ENCODE assay signal across 1 cellular context in genomic region chr20:38290829-38291581, GRCh38.
TF ChIP-seq lines count a peak whose summit lies in the region.

No MANE protein-coding gene starts in this region.

TF ChIP-seq in K562, 482 proteins besides CTCF, POLR2A, EP300 and RAD21 (continued from another document and continues in another):
- TF ChIP-seq, protein P1, sequence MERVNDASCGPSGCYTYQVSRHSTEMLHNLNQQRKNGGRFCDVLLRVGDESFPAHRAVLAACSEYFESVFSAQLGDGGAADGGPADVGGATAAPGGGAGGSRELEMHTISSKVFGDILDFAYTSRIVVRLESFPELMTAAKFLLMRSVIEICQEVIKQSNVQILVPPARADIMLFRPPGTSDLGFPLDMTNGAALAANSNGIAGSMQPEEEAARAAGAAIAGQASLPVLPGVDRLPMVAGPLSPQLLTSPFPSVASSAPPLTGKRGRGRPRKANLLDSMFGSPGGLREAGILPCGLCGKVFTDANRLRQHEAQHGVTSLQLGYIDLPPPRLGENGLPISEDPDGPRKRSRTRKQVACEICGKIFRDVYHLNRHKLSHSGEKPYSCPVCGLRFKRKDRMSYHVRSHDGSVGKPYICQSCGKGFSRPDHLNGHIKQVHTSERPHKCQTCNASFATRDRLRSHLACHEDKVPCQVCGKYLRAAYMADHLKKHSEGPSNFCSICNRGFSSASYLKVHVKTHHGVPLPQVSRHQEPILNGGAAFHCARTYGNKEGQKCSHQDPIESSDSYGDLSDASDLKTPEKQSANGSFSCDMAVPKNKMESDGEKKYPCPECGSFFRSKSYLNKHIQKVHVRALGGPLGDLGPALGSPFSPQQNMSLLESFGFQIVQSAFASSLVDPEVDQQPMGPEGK (CRISPR knock-in tag; IDR thresholded peaks at IDR 0.05; ENCODE audit: borderline replicate concordance), result no peak
- TF ChIP-seq STAG1 (CRISPR knock-in tag; IDR thresholded peaks at IDR 0.05; ENCODE audit: borderline replicate concordance) (peak; percentile 22; the same call in 1 of the 2 replicates), MEIS2 (IDR thresholded peaks at IDR 0.05; ENCODE audit: partially characterized antibody) (peak; percentile 11), TAL1 (IDR thresholded peaks at IDR 0.05) (no peak), CTBP1 (IDR thresholded peaks at IDR 0.05; ENCODE audit: borderline replicate concordance) (peak; percentile 11; the same call in 1 of the 2 replicates), SMC3 (conservative IDR thresholded peaks at IDR 0.05; ENCODE audit: insufficient read depth, low read depth, low read length) (peak; percentile 41; the same call in 1 of the 2 replicates), ZC3H8 (IDR thresholded peaks at IDR 0.05) (no peak), HDAC8 (tag; IDR thresholded peaks at IDR 0.05) (no peak), MBD1 (CRISPR knock-in tag; IDR thresholded peaks at IDR 0.05) (no peak), TGIF2 (CRISPR knock-in tag; IDR thresholded peaks at IDR 0.05) (no peak), ZZZ3 (IDR thresholded peaks at IDR 0.05) (no peak), ZBTB49 (CRISPR knock-in tag; IDR thresholded peaks at IDR 0.05; ENCODE audit: borderline replicate concordance) (no peak), GATAD2A (IDR thresholded peaks at IDR 0.05) (no peak), AFF1 (IDR thresholded peaks at IDR 0.05; ENCODE audit: low read depth in 1 of 2, partially characterized antibody in 2 of 2) (no peak), POLR2G (IDR thresholded peaks at IDR 0.05; ENCODE audit: low read depth, low read length) (no peak), HBP1 (CRISPR knock-in tag; IDR thresholded peaks at IDR 0.05) (no peak), CEBPB (tag; IDR thresholded peaks at IDR 0.05) (peak; percentile 27; the same call in 1 of the 2 replicates), ZNF778 (CRISPR knock-in tag; IDR thresholded peaks at IDR 0.05) (no peak), TAF15 (IDR thresholded peaks at IDR 0.05; ENCODE audit: low read depth, low read length) (no peak), CHCHD3 (CRISPR knock-in tag; IDR thresholded peaks at IDR 0.05) (no peak), MEF2D (tag; conservative IDR thresholded peaks at IDR 0.05; ENCODE audit: low read depth) (no peak), FOS (IDR thresholded peaks at IDR 0.05; ENCODE audit: extremely low read depth, insufficient read length) (no peak), SMARCC2 (IDR thresholded peaks at IDR 0.05; ENCODE audit: low read depth) (no peak), GTF2E2 (tag; IDR thresholded peaks at IDR 0.05) (no peak), ZNF133 (CRISPR knock-in tag; IDR thresholded peaks at IDR 0.05) (no peak), KDM2B (CRISPR knock-in tag; IDR thresholded peaks at IDR 0.05) (no peak), SMAD4 (CRISPR knock-in tag; conservative IDR thresholded peaks at IDR 0.05) (no peak), SREBF1 (IDR thresholded peaks at IDR 0.05; ENCODE audit: borderline replicate concordance, low read depth, low read length) (no peak), ESRRA (IDR thresholded peaks at IDR 0.05; ENCODE audit: borderline replicate concordance, low read depth) (peak; percentile 41; the same call in 1 of the 2 replicates), ZNF263 (CRISPR knock-in tag; IDR thresholded peaks at IDR 0.05; ENCODE audit: borderline replicate concordance) (no peak), ZNF75A (CRISPR knock-in tag; IDR thresholded peaks at IDR 0.05) (peak; percentile 73; the same call in 1 of the 2 replicates), RBM17 (IDR thresholded peaks at IDR 0.05; ENCODE audit: borderline replicate concordance, low read depth, low read length) (no peak), E2F3 (CRISPR knock-in tag; IDR thresholded peaks at IDR 0.05) (no peak), ZFP91 (CRISPR knock-in tag; IDR thresholded peaks at IDR 0.05) (no peak), ARID2 (IDR thresholded peaks at IDR 0.05) (no peak), ZFPM2 (CRISPR knock-in tag; IDR thresholded peaks at IDR 0.05) (no peak), E4F1 (CRISPR knock-in tag; IDR thresholded peaks at IDR 0.05; ENCODE audit: borderline replicate concordance) (no peak), MCM2 (IDR thresholded peaks at IDR 0.05; ENCODE audit: low read depth) (no peak), SMARCA5 (IDR thresholded peaks at IDR 0.05) (peak; percentile 88; the same call in 1 of the 2 replicates), POLR2H (tag; IDR thresholded peaks at IDR 0.05; ENCODE audit: low read depth) (no peak), ASH1L (IDR thresholded peaks at IDR 0.05; ENCODE audit: borderline replicate concordance, low read depth, partially characterized antibody) (no peak), BACH1 (tag; IDR thresholded peaks at IDR 0.05) (no peak)
- TF ChIP-seq, protein P2, sequence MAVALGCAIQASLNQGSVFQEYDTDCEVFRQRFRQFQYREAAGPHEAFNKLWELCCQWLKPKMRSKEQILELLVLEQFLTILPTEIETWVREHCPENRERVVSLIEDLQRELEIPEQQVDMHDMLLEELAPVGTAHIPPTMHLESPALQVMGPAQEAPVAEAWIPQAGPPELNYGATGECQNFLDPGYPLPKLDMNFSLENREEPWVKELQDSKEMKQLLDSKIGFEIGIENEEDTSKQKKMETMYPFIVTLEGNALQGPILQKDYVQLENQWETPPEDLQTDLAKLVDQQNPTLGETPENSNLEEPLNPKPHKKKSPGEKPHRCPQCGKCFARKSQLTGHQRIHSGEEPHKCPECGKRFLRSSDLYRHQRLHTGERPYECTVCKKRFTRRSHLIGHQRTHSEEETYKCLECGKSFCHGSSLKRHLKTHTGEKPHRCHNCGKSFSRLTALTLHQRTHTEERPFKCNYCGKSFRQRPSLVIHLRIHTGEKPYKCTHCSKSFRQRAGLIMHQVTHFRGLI (CRISPR knock-in tag; IDR thresholded peaks at IDR 0.05), result no peak
- TF ChIP-seq, protein P3, sequence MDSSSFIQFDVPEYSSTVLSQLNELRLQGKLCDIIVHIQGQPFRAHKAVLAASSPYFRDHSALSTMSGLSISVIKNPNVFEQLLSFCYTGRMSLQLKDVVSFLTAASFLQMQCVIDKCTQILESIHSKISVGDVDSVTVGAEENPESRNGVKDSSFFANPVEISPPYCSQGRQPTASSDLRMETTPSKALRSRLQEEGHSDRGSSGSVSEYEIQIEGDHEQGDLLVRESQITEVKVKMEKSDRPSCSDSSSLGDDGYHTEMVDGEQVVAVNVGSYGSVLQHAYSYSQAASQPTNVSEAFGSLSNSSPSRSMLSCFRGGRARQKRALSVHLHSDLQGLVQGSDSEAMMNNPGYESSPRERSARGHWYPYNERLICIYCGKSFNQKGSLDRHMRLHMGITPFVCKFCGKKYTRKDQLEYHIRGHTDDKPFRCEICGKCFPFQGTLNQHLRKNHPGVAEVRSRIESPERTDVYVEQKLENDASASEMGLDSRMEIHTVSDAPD (CRISPR knock-in tag; IDR thresholded peaks at IDR 0.05), result no peak
